In the genomic region with DNA sequence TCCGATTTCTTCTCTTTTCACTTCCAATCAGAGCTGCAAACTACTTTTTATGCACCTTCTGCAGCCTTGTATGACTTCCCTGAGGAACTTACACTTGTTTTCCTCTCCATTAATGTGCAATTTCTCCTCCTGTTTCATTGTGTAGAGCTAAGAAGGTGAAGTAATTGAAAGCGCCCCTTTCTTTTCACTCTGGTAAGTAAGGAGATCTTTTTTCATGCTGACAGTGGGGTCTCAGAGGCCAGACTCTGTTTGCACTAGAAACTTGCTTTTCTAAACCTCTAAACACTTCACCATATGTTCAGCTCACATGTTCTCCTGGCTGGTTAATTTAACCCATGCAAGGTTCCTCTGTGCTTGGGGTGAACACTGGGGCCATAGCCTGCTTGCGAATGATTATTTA, we compare ENCODE assay signal across 15 cellular contexts.
DNase-seq lines count a peak whose midpoint lies in the region; ATAC-seq and TF ChIP-seq lines count a peak whose summit lies in the region.
"Had no signal": no experiment of that assay in that cellular context is flagged by ENCODE, and none has a peak within 500 bp of the region (broad histone marks: within the 10 kb centered on the region; RNA-seq: fewer than 3 reads in every experiment).

No MANE protein-coding gene starts in this region.

- H3K36me3 ChIP-seq in endodermal cell (ENCODE audit: control insufficient read depth, insufficient read depth, low read length): no peaks in the 10 kb centered on the region

- no peaks in the 10 kb centered on the region for H3K9me3 Mint-ChIP-seq in endodermal cell
- no peaks in the 10 kb centered on the region for H3K9me3 Mint-ChIP-seq in endothelial cell (ENCODE audit: unreplicated experiment)
- H3K9me3 Mint-ChIP-seq: CD14-positive monocyte had no signal

- WGBS in endodermal cell (ENCODE audit: insufficient coverage in 1 of 2, insufficient read length in 1 of 2), 2 experiments: 41 to 100% methylated on average over 1 to 3 of the region's 3 CpGs

- H3K36me3 Mint-ChIP-seq in endodermal cell (ENCODE audit: low read depth) (no peaks in the 10 kb centered on the region), endothelial cell (ENCODE audit: low read depth, unreplicated experiment) (no peaks in the 10 kb centered on the region)
- H3K36me3 Mint-ChIP-seq: CD14-positive monocyte had no signal

- H3K4me1 ChIP-seq in endodermal cell (ENCODE audit: control insufficient read depth, insufficient read depth, low read length): no peaks in the 10 kb centered on the region
- H3K4me1 ChIP-seq: A549 had no signal

- peak; percentile 81 for DNase-seq in DMS 273 (lab: John Stamatoyannopoulos, UW; ENCODE audit: unreplicated experiment)
- peak; percentile 78 for DNase-seq in NCI-H1694 treated with DMSO at 0.1 percent for 48 hours (lab: John Stamatoyannopoulos, UW)
- DNase-seq in NCI-H524 treated with DMSO at 0.1 percent for 48 hours (lab: John Stamatoyannopoulos, UW): peak; percentile 80
- no peak for DNase-seq in endodermal cell
- DNase-seq in omental fat pad (ENCODE audit: low spot score): no peak
- no peak for DNase-seq in endothelial cell (ENCODE audit: low spot score)
- DNase-seq in activated CD4-positive, alpha-beta T cell treated with anti-CD3 and anti-CD28 coated beads for 4 hours: no peak
- DNase-seq: GF-D8, KBM-7, NCI-H1048, NCI-H2029 treated with DMSO at 0.1 percent for 48 hours, NCI-H510A had no signal

- H3K27me3 ChIP-seq in endodermal cell (ENCODE audit: control insufficient read depth, insufficient read depth, low read length, poor library complexity, severe bottlenecking): no peaks in the 10 kb centered on the region

- TF ChIP-seq CTCF in endodermal cell (conservative IDR thresholded peaks at IDR 0.05): no peak
- TF ChIP-seq CTCF in omental fat pad (IDR thresholded peaks at IDR 0.05): no peak
- TF ChIP-seq CTCF in endothelial cell (IDR thresholded peaks at IDR 0.05; ENCODE audit: unreplicated experiment): no peak

- H3K9ac ChIP-seq in endodermal cell (ENCODE audit: extremely low read depth, low read length, poor library complexity, severe bottlenecking): no peak overlapping the region

- ATAC-seq in omental fat pad (ENCODE audit: low FRiP score) (no peak), HG03439 (IDR thresholded peaks at IDR 0.05; ENCODE audit: unreplicated experiment) (no peak)
- ATAC-seq: A549 had no signal

- no peaks in the 10 kb centered on the region for H3K9me3 ChIP-seq in endodermal cell (ENCODE audit: control insufficient read depth, low read length)
- H3K9me3 ChIP-seq: A549 had no signal

- no peak overlapping the region for H3K27ac Mint-ChIP-seq in endodermal cell
- H3K27ac Mint-ChIP-seq in endothelial cell (ENCODE audit: unreplicated experiment): no peak overlapping the region
- H3K27ac Mint-ChIP-seq: CD14-positive monocyte had no signal

- H3K27me3 Mint-ChIP-seq in endodermal cell (ENCODE audit: insufficient read depth) (no peaks in the 10 kb centered on the region), endothelial cell (ENCODE audit: unreplicated experiment) (no peaks in the 10 kb centered on the region)

- H3K4me3 Mint-ChIP-seq in endodermal cell (no peak overlapping the region), endothelial cell (ENCODE audit: unreplicated experiment) (no peak overlapping the region)
- H3K4me3 Mint-ChIP-seq: CD14-positive monocyte had no signal

- peaks cover 5% of the 10 kb centered on the region for H3K4me1 Mint-ChIP-seq in endodermal cell
- H3K4me1 Mint-ChIP-seq in endothelial cell (ENCODE audit: unreplicated experiment): peaks cover 8% of the 10 kb centered on the region
- H3K4me1 Mint-ChIP-seq: CD14-positive monocyte had no signal

- H3K4me3 ChIP-seq in endodermal cell (ENCODE audit: low read length): no peak overlapping the region
- H3K4me3 ChIP-seq: A549 had no signal

- H3K27ac ChIP-seq in endodermal cell (ENCODE audit: low read depth, low read length): peak overlapping the region; percentile 67
- H3K27ac ChIP-seq: A549 had no signal

Comparison
In these comparisons a context has a peak if more than half of its experiments do, and no peak if none do; other contexts are left out.
1. DNase-seq: peak in DMS 273 (single experiment), NCI-H1694 treated with DMSO at 0.1 percent for 48 hours (single experiment) and NCI-H524 treated with DMSO at 0.1 percent for 48 hours (single experiment); none in endodermal cell (single experiment), omental fat pad (single experiment), endothelial cell (single experiment) and activated CD4-positive, alpha-beta T cell treated with anti-CD3 and anti-CD28 coated beads for 4 hours (0 of 2).